2 cellular contexts compared by ENCODE assay signal in the genomic region with DNA sequence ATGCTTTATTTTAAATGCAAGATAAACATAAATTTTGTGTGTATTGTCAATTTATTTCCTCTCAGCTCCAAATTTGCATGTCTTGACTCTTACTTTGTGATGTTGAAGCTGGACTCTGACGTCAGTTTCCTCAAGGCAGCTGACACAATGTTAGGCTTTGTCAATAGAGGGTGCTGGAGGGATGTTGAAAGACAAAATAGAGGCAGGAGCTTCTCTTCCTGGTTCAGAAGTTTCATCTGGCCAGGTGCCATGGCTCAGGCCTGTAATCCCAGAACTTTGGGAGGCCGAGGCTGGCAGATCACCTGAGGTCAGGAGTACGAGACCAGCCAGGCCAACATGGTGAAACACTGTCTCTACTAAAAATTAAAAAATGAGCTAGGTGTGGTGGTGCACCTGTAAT.
TF ChIP-seq lines count a peak whose summit lies in the region.

No MANE protein-coding gene starts in this region.

TF ChIP-seq in SK-N-SH, 30 proteins besides CTCF, POLR2A, EP300 and RAD21 (continued from another document):
- TF ChIP-seq, protein P1, sequence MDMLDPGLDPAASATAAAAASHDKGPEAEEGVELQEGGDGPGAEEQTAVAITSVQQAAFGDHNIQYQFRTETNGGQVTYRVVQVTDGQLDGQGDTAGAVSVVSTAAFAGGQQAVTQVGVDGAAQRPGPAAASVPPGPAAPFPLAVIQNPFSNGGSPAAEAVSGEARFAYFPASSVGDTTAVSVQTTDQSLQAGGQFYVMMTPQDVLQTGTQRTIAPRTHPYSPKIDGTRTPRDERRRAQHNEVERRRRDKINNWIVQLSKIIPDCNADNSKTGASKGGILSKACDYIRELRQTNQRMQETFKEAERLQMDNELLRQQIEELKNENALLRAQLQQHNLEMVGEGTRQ (IDR thresholded peaks at IDR 0.05; ENCODE audit: borderline replicate concordance, low read depth, low read length) = no peak
- TF ChIP-seq RFX5 (IDR thresholded peaks at IDR 0.05; ENCODE audit: low read length) = no peak
- TF ChIP-seq, protein P2, sequence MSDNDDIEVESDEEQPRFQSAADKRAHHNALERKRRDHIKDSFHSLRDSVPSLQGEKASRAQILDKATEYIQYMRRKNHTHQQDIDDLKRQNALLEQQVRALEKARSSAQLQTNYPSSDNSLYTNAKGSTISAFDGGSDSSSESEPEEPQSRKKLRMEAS (IDR thresholded peaks at IDR 0.05; ENCODE audit: low read depth) = no peak
- TF ChIP-seq, protein P3, sequence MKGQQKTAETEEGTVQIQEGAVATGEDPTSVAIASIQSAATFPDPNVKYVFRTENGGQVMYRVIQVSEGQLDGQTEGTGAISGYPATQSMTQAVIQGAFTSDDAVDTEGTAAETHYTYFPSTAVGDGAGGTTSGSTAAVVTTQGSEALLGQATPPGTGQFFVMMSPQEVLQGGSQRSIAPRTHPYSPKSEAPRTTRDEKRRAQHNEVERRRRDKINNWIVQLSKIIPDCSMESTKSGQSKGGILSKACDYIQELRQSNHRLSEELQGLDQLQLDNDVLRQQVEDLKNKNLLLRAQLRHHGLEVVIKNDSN (IDR thresholded peaks at IDR 0.05; ENCODE audit: borderline replicate concordance, low read depth) = no peak
- TF ChIP-seq RXRA (IDR thresholded peaks at IDR 0.05; ENCODE audit: borderline replicate concordance, low read depth) = no peak
- TF ChIP-seq FOXJ3 (CRISPR knock-in tag; IDR thresholded peaks at IDR 0.05) = no peak
- no peak for TF ChIP-seq TEAD4 (IDR thresholded peaks at IDR 0.05; ENCODE audit: borderline replicate concordance, insufficient read depth)
- TF ChIP-seq EZH2phosphoT487 (IDR thresholded peaks at IDR 0.05; ENCODE audit: borderline replicate concordance, low read depth) = no peak
- TF ChIP-seq FOXM1 (IDR thresholded peaks at IDR 0.05; ENCODE audit: low read depth) = no peak
- no peak for TF ChIP-seq MXI1 (IDR thresholded peaks at IDR 0.05; ENCODE audit: low read depth, low read length)
- no peak for TF ChIP-seq POLR2AphosphoS5 (IDR thresholded peaks at IDR 0.05; ENCODE audit: low read depth, low read length)
- no peak for TF ChIP-seq YY1 (IDR thresholded peaks at IDR 0.05; ENCODE audit: low read depth)
- TF ChIP-seq SMC3 (IDR thresholded peaks at IDR 0.05; ENCODE audit: low read depth, low read length) = no peak
- TF ChIP-seq MEF2A (IDR thresholded peaks at IDR 0.05; ENCODE audit: borderline replicate concordance, low read depth) = no peak

TF ChIP-seq in SK-N-SH treated with all-trans-retinoic acid at 6 μM for 48 hours, 23 proteins besides CTCF, POLR2A, EP300 and RAD21 (continued from another document):
- TF ChIP-seq, protein P4, sequence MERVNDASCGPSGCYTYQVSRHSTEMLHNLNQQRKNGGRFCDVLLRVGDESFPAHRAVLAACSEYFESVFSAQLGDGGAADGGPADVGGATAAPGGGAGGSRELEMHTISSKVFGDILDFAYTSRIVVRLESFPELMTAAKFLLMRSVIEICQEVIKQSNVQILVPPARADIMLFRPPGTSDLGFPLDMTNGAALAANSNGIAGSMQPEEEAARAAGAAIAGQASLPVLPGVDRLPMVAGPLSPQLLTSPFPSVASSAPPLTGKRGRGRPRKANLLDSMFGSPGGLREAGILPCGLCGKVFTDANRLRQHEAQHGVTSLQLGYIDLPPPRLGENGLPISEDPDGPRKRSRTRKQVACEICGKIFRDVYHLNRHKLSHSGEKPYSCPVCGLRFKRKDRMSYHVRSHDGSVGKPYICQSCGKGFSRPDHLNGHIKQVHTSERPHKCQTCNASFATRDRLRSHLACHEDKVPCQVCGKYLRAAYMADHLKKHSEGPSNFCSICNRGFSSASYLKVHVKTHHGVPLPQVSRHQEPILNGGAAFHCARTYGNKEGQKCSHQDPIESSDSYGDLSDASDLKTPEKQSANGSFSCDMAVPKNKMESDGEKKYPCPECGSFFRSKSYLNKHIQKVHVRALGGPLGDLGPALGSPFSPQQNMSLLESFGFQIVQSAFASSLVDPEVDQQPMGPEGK (CRISPR knock-in tag; IDR thresholded peaks at IDR 0.05; ENCODE audit: borderline replicate concordance) = no peak
- TF ChIP-seq ZNF70 (CRISPR knock-in tag; IDR thresholded peaks at IDR 0.05) (no peak), ISL1 (CRISPR knock-in tag; IDR thresholded peaks at IDR 0.05) (no peak), GLIS3 (CRISPR knock-in tag; IDR thresholded peaks at IDR 0.05) (no peak), ARNTL (CRISPR knock-in tag; IDR thresholded peaks at IDR 0.05; ENCODE audit: borderline replicate concordance, low read depth) (no peak), CSDC2 (CRISPR knock-in tag; IDR thresholded peaks at IDR 0.05) (no peak), BACH2 (CRISPR knock-in tag; IDR thresholded peaks at IDR 0.05; ENCODE audit: borderline replicate concordance) (no peak), OSR1 (CRISPR knock-in tag; IDR thresholded peaks at IDR 0.05) (no peak), TCF4 (CRISPR knock-in tag; IDR thresholded peaks at IDR 0.05; ENCODE audit: borderline replicate concordance) (no peak), ZFP3 (CRISPR knock-in tag; IDR thresholded peaks at IDR 0.05) (no peak)
- TF ChIP-seq, protein P5, sequence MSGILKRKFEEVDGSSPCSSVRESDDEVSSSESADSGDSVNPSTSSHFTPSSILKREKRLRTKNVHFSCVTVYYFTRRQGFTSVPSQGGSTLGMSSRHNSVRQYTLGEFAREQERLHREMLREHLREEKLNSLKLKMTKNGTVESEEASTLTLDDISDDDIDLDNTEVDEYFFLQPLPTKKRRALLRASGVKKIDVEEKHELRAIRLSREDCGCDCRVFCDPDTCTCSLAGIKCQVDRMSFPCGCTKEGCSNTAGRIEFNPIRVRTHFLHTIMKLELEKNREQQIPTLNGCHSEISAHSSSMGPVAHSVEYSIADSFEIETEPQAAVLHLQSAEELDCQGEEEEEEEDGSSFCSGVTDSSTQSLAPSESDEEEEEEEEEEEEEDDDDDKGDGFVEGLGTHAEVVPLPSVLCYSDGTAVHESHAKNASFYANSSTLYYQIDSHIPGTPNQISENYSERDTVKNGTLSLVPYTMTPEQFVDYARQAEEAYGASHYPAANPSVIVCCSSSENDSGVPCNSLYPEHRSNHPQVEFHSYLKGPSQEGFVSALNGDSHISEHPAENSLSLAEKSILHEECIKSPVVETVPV (CRISPR knock-in tag; IDR thresholded peaks at IDR 0.05) = no peak
- TF ChIP-seq, protein P6, sequence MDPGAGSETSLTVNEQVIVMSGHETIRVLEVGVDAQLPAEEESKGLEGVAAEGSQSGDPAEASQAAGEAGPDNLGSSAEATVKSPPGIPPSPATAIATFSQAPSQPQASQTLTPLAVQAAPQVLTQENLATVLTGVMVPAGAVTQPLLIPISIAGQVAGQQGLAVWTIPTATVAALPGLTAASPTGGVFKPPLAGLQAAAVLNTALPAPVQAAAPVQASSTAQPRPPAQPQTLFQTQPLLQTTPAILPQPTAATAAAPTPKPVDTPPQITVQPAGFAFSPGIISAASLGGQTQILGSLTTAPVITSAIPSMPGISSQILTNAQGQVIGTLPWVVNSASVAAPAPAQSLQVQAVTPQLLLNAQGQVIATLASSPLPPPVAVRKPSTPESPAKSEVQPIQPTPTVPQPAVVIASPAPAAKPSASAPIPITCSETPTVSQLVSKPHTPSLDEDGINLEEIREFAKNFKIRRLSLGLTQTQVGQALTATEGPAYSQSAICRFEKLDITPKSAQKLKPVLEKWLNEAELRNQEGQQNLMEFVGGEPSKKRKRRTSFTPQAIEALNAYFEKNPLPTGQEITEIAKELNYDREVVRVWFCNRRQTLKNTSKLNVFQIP (CRISPR knock-in tag; IDR thresholded peaks at IDR 0.05; ENCODE audit: borderline replicate concordance, low read depth) = no peak
- TF ChIP-seq, protein P7, sequence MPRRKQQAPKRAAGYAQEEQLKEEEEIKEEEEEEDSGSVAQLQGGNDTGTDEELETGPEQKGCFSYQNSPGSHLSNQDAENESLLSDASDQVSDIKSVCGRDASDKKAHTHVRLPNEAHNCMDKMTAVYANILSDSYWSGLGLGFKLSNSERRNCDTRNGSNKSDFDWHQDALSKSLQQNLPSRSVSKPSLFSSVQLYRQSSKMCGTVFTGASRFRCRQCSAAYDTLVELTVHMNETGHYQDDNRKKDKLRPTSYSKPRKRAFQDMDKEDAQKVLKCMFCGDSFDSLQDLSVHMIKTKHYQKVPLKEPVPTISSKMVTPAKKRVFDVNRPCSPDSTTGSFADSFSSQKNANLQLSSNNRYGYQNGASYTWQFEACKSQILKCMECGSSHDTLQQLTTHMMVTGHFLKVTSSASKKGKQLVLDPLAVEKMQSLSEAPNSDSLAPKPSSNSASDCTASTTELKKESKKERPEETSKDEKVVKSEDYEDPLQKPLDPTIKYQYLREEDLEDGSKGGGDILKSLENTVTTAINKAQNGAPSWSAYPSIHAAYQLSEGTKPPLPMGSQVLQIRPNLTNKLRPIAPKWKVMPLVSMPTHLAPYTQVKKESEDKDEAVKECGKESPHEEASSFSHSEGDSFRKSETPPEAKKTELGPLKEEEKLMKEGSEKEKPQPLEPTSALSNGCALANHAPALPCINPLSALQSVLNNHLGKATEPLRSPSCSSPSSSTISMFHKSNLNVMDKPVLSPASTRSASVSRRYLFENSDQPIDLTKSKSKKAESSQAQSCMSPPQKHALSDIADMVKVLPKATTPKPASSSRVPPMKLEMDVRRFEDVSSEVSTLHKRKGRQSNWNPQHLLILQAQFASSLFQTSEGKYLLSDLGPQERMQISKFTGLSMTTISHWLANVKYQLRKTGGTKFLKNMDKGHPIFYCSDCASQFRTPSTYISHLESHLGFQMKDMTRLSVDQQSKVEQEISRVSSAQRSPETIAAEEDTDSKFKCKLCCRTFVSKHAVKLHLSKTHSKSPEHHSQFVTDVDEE (CRISPR knock-in tag; IDR thresholded peaks at IDR 0.05) = no peak
- TF ChIP-seq, protein P8, sequence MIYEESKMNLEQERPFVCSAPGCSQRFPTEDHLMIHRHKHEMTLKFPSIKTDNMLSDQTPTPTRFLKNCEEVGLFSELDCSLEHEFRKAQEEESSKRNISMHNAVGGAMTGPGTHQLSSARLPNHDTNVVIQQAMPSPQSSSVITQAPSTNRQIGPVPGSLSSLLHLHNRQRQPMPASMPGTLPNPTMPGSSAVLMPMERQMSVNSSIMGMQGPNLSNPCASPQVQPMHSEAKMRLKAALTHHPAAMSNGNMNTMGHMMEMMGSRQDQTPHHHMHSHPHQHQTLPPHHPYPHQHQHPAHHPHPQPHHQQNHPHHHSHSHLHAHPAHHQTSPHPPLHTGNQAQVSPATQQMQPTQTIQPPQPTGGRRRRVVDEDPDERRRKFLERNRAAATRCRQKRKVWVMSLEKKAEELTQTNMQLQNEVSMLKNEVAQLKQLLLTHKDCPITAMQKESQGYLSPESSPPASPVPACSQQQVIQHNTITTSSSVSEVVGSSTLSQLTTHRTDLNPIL (CRISPR knock-in tag; IDR thresholded peaks at IDR 0.05; ENCODE audit: low read depth) = no peak
TF ChIP-seq in SK-N-SH treated with all-trans-retinoic acid at 6 μM for 48 hours: peak in this region for 0.
